3 cellular contexts compared by ENCODE assay signal in the genomic region with DNA sequence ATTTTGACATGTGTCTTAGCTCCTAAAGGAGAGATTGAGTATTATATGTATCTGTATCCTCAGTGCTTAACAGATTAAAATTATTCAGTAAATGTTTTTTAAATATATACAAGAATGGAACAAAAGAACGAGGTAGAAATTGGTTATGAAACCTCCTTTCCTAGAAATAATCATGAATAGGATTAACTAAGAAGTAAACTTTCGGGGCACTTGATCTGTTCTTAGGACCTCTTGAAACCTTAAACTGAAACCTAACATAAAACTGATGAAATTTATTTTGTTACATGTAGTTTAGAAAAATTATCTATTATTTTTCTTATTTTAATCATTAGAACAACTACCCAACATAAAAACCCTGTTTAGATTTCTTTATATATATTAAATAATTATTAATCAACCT.
"Had no signal": no experiment of that assay in that cellular context is flagged by ENCODE, and none has a peak within 500 bp of the region (broad histone marks: within the 10 kb centered on the region; RNA-seq: fewer than 3 reads in every experiment).

No MANE protein-coding gene starts in this region.

- ATAC-seq: GM12878 had no signal

- DNase-seq: GDM1, GF-D8 had no signal

- H3K4me3 ChIP-seq: GM12878 had no signal
